In genomic region chr7:87152112-87152896, GRCh38 we compare ENCODE assay signal across 1 cellular context.
TF ChIP-seq lines count a peak whose summit lies in the region.

Gene DMTF1, plus strand, starts transcription at chr7:87152453. Its CDS starts 12,489 bp downstream, at chr7:87164942.

TF ChIP-seq in K562, 482 proteins besides CTCF, POLR2A, EP300 and RAD21 (continued from another document and continues in another):
- TF ChIP-seq BRF2 (IDR thresholded peaks at IDR 0.05; ENCODE audit: borderline replicate concordance, insufficient read depth, insufficient read length) (no peak), ZNF707 (CRISPR knock-in tag; conservative IDR thresholded peaks at IDR 0.05) (no peak), ZBTB5 (IDR thresholded peaks at IDR 0.05) (no peak), ZFP1 (CRISPR knock-in tag; IDR thresholded peaks at IDR 0.05) (no peak), FOXJ2 (tag; IDR thresholded peaks at IDR 0.05) (no peak), STAT5A (IDR thresholded peaks at IDR 0.05; ENCODE audit: borderline replicate concordance, low read length) (0 out of 2 replicates have a peak, but pooled peaks have one; percentile 10), HNRNPLL (IDR thresholded peaks at IDR 0.05; ENCODE audit: low read depth, low read length, poor library complexity, severe bottlenecking) (peak; percentile 68), ZNF431 (CRISPR knock-in tag; IDR thresholded peaks at IDR 0.05) (0 out of 2 replicates have a peak, but pooled peaks have one; percentile 33), BRF1 (IDR thresholded peaks at IDR 0.05; ENCODE audit: borderline replicate concordance, extremely low read depth, insufficient read length) (no peak), EP400 (IDR thresholded peaks at IDR 0.05) (peak; percentile 97), KLF1 (tag; IDR thresholded peaks at IDR 0.05) (peak; percentile 65), ZNF507 (tag; conservative IDR thresholded peaks at IDR 0.05) (no peak), GTF2B (IDR thresholded peaks at IDR 0.05; ENCODE audit: extremely low read depth, insufficient read length) (no peak), NR1H2 (CRISPR knock-in tag; IDR thresholded peaks at IDR 0.05) (no peak), THRA (IDR thresholded peaks at IDR 0.05) (no peak), SP2 (IDR thresholded peaks at IDR 0.05; ENCODE audit: extremely low read depth, low read depth, low read length, poor library complexity, severe bottlenecking) (no peak), HDGF (IDR thresholded peaks at IDR 0.05) (no peak), POLR2AphosphoS5 (IDR thresholded peaks at IDR 0.05; ENCODE audit: control insufficient read depth, insufficient read depth, low read depth, low read length) (peak; percentile 84), ZBTB34 (CRISPR knock-in tag; IDR thresholded peaks at IDR 0.05) (no peak), HNRNPUL1 (IDR thresholded peaks at IDR 0.05; ENCODE audit: low read length) (no peak), BCLAF1 (IDR thresholded peaks at IDR 0.05; ENCODE audit: borderline replicate concordance in 1 of 2, control insufficient read depth in 1 of 2, low read depth in 2 of 2, low read length in 1 of 2) (peak in 1 of 2 experiments; percentile 75; a peak in 1 of 4 replicates), TBP (optimal IDR thresholded peaks at IDR 0.05; ENCODE audit: low read depth, low read length) (peak; percentile 65), ATF6 (CRISPR knock-in tag; IDR thresholded peaks at IDR 0.05) (0 out of 2 replicates have a peak, but pooled peaks have one; percentile 64), TGIF2 (CRISPR knock-in tag; IDR thresholded peaks at IDR 0.05) (no peak; the same call in 1 of the 2 replicates), HLTF (IDR thresholded peaks at IDR 0.05) (no peak; the same call in 1 of the 2 replicates), ZNF41 (CRISPR knock-in tag; conservative IDR thresholded peaks at IDR 0.05) (peak; percentile 43; the same call in 1 of the 2 replicates), EWSR1 (IDR thresholded peaks at IDR 0.05; ENCODE audit: borderline replicate concordance, low read depth, partially characterized antibody) (no peak), BCL6 (CRISPR knock-in tag; IDR thresholded peaks at IDR 0.05) (no peak), TSC22D4 (tag; IDR thresholded peaks at IDR 0.05) (no peak), SOX6 (IDR thresholded peaks at IDR 0.05) (peak; percentile 49; the same call in 1 of the 2 replicates), DLX4 (CRISPR knock-in tag; IDR thresholded peaks at IDR 0.05) (no peak), TCF7 (IDR thresholded peaks at IDR 0.05; ENCODE audit: borderline replicate concordance) (peak; percentile 68; the same call in 1 of the 2 replicates), DEAF1 (CRISPR knock-in tag; IDR thresholded peaks at IDR 0.05) (no peak), XRCC3 (IDR thresholded peaks at IDR 0.05) (no peak), NFYB (IDR thresholded peaks at IDR 0.05; ENCODE audit: extremely low read depth, insufficient read length) (no peak), PRPF4 (IDR thresholded peaks at IDR 0.05; ENCODE audit: insufficient read depth, low read depth, low read length, poor library complexity, severe bottlenecking) (peak; percentile 94), CEBPG (CRISPR knock-in tag; IDR thresholded peaks at IDR 0.05) (peak; percentile 82), CEBPG (tag; conservative IDR thresholded peaks at IDR 0.05 in 1 of 2, IDR thresholded peaks at IDR 0.05 in 1 of 2) (peak; percentile 74 to 86; a peak in 3 of 4 replicates), ZNF140 (CRISPR knock-in tag; IDR thresholded peaks at IDR 0.05) (no peak), BRD4 (IDR thresholded peaks at IDR 0.05) (peak; percentile 61; the same call in 1 of the 2 replicates), DNMT1 (IDR thresholded peaks at IDR 0.05) (no peak), XRCC5 (IDR thresholded peaks at IDR 0.05; ENCODE audit: low read depth, low read length) (0 out of 2 replicates have a peak, but pooled peaks have one; percentile 43), TFE3 (CRISPR knock-in tag; IDR thresholded peaks at IDR 0.05) (no peak), ATF2 (CRISPR knock-in tag; IDR thresholded peaks at IDR 0.05) (no peak), ZC3H8 (IDR thresholded peaks at IDR 0.05) (no peak)
